ENCODE assay signal across 1 cellular context in genomic region chr16:21501869-21502667, GRCh38.
TF ChIP-seq lines count a peak whose summit lies in the region.

No MANE protein-coding gene starts in this region.

TF ChIP-seq in HepG2, 621 proteins besides CTCF, POLR2A, EP300 and RAD21 (continued from another document):
- TF ChIP-seq TFE3 (CRISPR knock-in tag; IDR thresholded peaks at IDR 0.05) (peak; percentile 84), ZNF318 (CRISPR knock-in tag; IDR thresholded peaks at IDR 0.05) (0 out of 2 replicates have a peak, but pooled peaks have one; percentile 84), ATF7-NPFF (CRISPR knock-in tag; IDR thresholded peaks at IDR 0.05; ENCODE audit: low read depth) (peak; percentile 97), TARDBP (CRISPR knock-in tag; IDR thresholded peaks at IDR 0.05) (peak; percentile 92), ZNF512 (CRISPR knock-in tag; IDR thresholded peaks at IDR 0.05) (0 out of 2 replicates have a peak, but pooled peaks have one; percentile 61), RERE (CRISPR knock-in tag; IDR thresholded peaks at IDR 0.05; ENCODE audit: low read depth) (peak; percentile 74; the same call in 1 of the 2 replicates), PCBP2 (optimal IDR thresholded peaks at IDR 0.05; ENCODE audit: low read depth, low read length, poor library complexity, severe bottlenecking) (no peak), SMAD1 (CRISPR knock-in tag; IDR thresholded peaks at IDR 0.05; ENCODE audit: borderline replicate concordance, low read depth) (no peak), HOXA9 (CRISPR knock-in tag; IDR thresholded peaks at IDR 0.05; ENCODE audit: borderline replicate concordance) (peak; percentile 86; the same call in 1 of the 2 replicates), RFXAP (CRISPR knock-in tag; IDR thresholded peaks at IDR 0.05; ENCODE audit: borderline replicate concordance) (peak; percentile 93; the same call in 1 of the 2 replicates)
